Comparison of ENCODE assay signal across 8 cellular contexts in genomic region chr3:133805702-133806475, GRCh38. TPM values are rescaled to one million over a fixed set of nuclear protein-coding genes. Genes with fewer than 3 reads are reported as not detected.
DNase-seq lines count a peak whose midpoint lies in the region; ATAC-seq and TF ChIP-seq lines count a peak whose summit lies in the region.

TSS of gene SRPRB (plus strand) at chr3:133805815. CDS start at chr3:133805849, 34 bp downstream.

- peak; percentile 87 to 97 for DNase-seq in NCI-H526 (lab: John Stamatoyannopoulos, UW)
- DNase-seq in activated CD4-positive, alpha-beta T cell treated with anti-CD3 and anti-CD28 coated beads for 48 hours = peak; percentile 97
- DNase-seq in coronary artery (ENCODE audit: low spot score) = peak; percentile 95
- peak; percentile 95 for DNase-seq in left colon
- DNase-seq in stimulated activated CD4-positive, alpha-beta T cell treated with anti-CD3 and anti-CD28 coated beads, Interleukin-1b, Interleukin-23, amount 100 ng/mL, for 4 hours (ENCODE audit: low read depth in 2 of 2) = peak; percentile 93 to 95

- peak within 1 kb of the TSS in 10 of 11 experiments; percentile 21 to 84 (median 76); a peak in 20 of 22 replicates for H3K27ac ChIP-seq in BLaER1 treated with 17β-estradiol and CSF1 and Interleukin-3, amounts not matched to agents 10 nM and 100 nM
- peak within 1 kb of the TSS; percentile 51 to 65 for H3K27ac ChIP-seq in coronary artery

- peaks cover 16 to 36% (median 20%) of the 10 kb centered on the region in 10 experiments for H3K4me1 ChIP-seq in BLaER1 treated with 17β-estradiol and CSF1 and Interleukin-3, amounts not matched to agents 10 nM and 100 nM

- H3K9me3 ChIP-seq in BLaER1 treated with 17β-estradiol and CSF1 and Interleukin-3, amounts not matched to agents 10 nM and 100 nM (replicated peaks in 1 of 11) = no peaks in the 10 kb centered on the region

- peak within 1 kb of the TSS; percentile 73 to 89 (median 82) for H3K9ac ChIP-seq in BLaER1 treated with 17β-estradiol and CSF1 and Interleukin-3, amounts not matched to agents 10 nM and 100 nM

- peaks cover 21 to 40% (median 37%) of the 10 kb centered on the region in 11 experiments; a peak in 21 of 22 replicates for H3K36me3 ChIP-seq in BLaER1 treated with 17β-estradiol and CSF1 and Interleukin-3, amounts not matched to agents 10 nM and 100 nM

- H4K20me1 ChIP-seq in BLaER1 treated with 17β-estradiol and CSF1 and Interleukin-3, amounts not matched to agents 10 nM and 100 nM = peaks cover 0 to 43% (median 2%) of the 10 kb centered on the region in 11 experiments; a peak in 11 of 22 replicates

- TF ChIP-seq CTCF in coronary artery (IDR thresholded peaks at IDR 0.05) = no peak

- intact Hi-C loops in left colon (cut with DNase I, micrococcal nuclease) = no loop called here

- ATAC-seq in GM19328 (IDR thresholded peaks at IDR 0.05; ENCODE audit: unreplicated experiment) (peak; percentile 99), HG03469 (IDR thresholded peaks at IDR 0.05; ENCODE audit: unreplicated experiment) (peak; percentile 93), left colon (peak; percentile 100)

- peak within 1 kb of the TSS; percentile 73 to 91 (median 82) for H3K4me3 ChIP-seq in BLaER1 treated with 17β-estradiol and CSF1 and Interleukin-3, amounts not matched to agents 10 nM and 100 nM
- peak within 1 kb of the TSS; percentile 95 for H3K4me3 ChIP-seq in coronary artery

- H3K4me2 ChIP-seq in BLaER1 treated with 17β-estradiol and CSF1 and Interleukin-3, amounts not matched to agents 10 nM and 100 nM = peak within 1 kb of the TSS; percentile 73 to 96 (median 88)

- H3K27me3 ChIP-seq in BLaER1 treated with 17β-estradiol and CSF1 and Interleukin-3, amounts not matched to agents 10 nM and 100 nM = no peaks in the 10 kb centered on the region

RNA-seq across cellular contexts. Expression of gene SRPRB, which starts in this region (rescaled TPM):
- total RNA-seq in left colon = 10 to 100 TPM; 35.6 to 39.3 TPM

Comparison
In these comparisons a context has a peak if more than half of its experiments do, and no peak if none do; other contexts are left out.
1. Peak in every context shown above with its lines: DNase-seq, ATAC-seq, H3K4me3 ChIP-seq and H3K27ac ChIP-seq.